In the genomic region with DNA sequence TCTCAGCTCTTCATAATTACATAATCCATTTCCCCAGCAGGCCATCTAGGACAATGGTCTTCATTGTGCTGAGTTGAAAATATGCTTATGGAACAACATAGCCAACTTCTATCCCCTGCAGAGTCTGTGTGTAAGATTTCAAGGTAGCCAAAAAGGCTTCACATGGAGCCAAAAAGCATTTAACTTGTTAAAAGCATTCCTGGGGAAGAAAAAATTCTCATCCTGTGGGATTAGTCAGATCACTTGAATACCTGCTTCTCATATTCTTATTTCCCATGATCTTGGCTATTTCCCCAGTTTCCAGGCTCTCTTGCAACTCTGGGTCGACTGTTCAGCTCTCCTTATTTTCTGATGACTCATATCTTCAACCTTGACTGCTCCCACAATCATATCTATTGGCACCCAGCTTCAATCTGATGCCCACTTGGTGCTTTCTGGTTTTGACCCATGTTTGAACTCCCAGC, we compare ENCODE assay signal across 18 cellular contexts.
DNase-seq lines count a peak whose midpoint lies in the region; FAIRE-seq and TF ChIP-seq lines count a peak whose summit lies in the region.
"Had no signal": no experiment of that assay in that cellular context is flagged by ENCODE, and none has a peak within 500 bp of the region (broad histone marks: within the 10 kb centered on the region; RNA-seq: fewer than 3 reads in every experiment).

No MANE protein-coding gene starts in this region.

- DNase-seq in H54 (ENCODE audit: insufficient read length, low spot score) (no peak), RCC 7860 (ENCODE audit: low spot score) (peak; percentile 46), erythroblast (lab: John Stamatoyannopoulos, UW) (peak; percentile 67 to 81), renal cortical epithelial cell (ENCODE audit: low read depth) (peak; percentile 28), SHP77 treated with DMSO at 0.1 percent for 48 hours (lab: John Stamatoyannopoulos, UW) (no peak), DMS79 (lab: John Stamatoyannopoulos, UW) (no peak)
- no peak for DNase-seq in stimulated activated CD4-positive, alpha-beta T cell treated with anti-CD3 and anti-CD28 coated beads, Interleukin-2, amount 100 ng/mL, for 24 hours
- DNase-seq: activated CD4-positive, CD25-positive, alpha-beta regulatory T cell; dorsolateral prefrontal cortex; GF-D8; head of caudate nucleus; mammary epithelial cell; NCI-H187; NCI-H446; SIG-M5; stimulated activated CD4-positive, alpha-beta T cell treated with anti-CD3 and anti-CD28 coated beads, Interleukin-4, amount 100 ng/mL, for 24 hours; T-helper 17 cell had no signal

- FAIRE-seq in H54 (lab: Jason Lieb, UNC) = peak; percentile 11
- FAIRE-seq in RCC 7860 (lab: Jason Lieb, UNC) = peak; percentile 74
- FAIRE-seq: GM12878 had no signal

- TF ChIP-seq POLR2A in H54 (IDR thresholded peaks at IDR 0.05; ENCODE audit: low read depth, low read length) (no peak), erythroblast (IDR thresholded peaks at IDR 0.05; ENCODE audit: low read length) (no peak)

Comparison
In these comparisons a context has a peak if more than half of its experiments do, and no peak if none do; other contexts are left out.
1. DNase-seq: peak in RCC 7860 (single experiment), erythroblast (2 of 2) and renal cortical epithelial cell (single experiment); none in H54 (single experiment), SHP77 treated with DMSO at 0.1 percent for 48 hours (single experiment), stimulated activated CD4-positive, alpha-beta T cell treated with anti-CD3 and anti-CD28 coated beads, Interleukin-2, amount 100 ng/mL, for 24 hours (0 of 2) and DMS79 (single experiment).